23 cellular contexts compared by ENCODE assay signal in genomic region chr9:129472651-129473102, GRCh38.
DNase-seq lines count a peak whose midpoint lies in the region; ATAC-seq, FAIRE-seq and TF ChIP-seq lines count a peak whose summit lies in the region.
"Had no signal": no experiment of that assay in that cellular context is flagged by ENCODE, and none has a peak within 500 bp of the region (broad histone marks: within the 10 kb centered on the region; RNA-seq: fewer than 3 reads in every experiment).

No MANE protein-coding gene starts in this region.

- no peaks in the 10 kb centered on the region for H3K9me1 ChIP-seq in K562 (ENCODE audit: control insufficient read depth, insufficient read depth, low read length)

- intact Hi-C loops in K562 (cut with micrococcal nuclease): no loop called here

- TF ChIP-seq POLR2A in K562 (conservative IDR thresholded peaks at IDR 0.05) (no peak), erythroblast (IDR thresholded peaks at IDR 0.05; ENCODE audit: low read length) (no peak)

- no peaks in the 10 kb centered on the region for H3K36me3 Mint-ChIP-seq in osteocyte (ENCODE audit: unreplicated experiment)
- H3K36me3 Mint-ChIP-seq in activated naive CD4-positive, alpha-beta T cell treated with anti-CD3 and anti-CD28 coated beads, Interleukin-2, amount 50 U/mL, for 72 hours: peaks cover 5 to 7% of the 10 kb centered on the region in 2 donors
- H3K36me3 Mint-ChIP-seq: mesothelial cell of epicardium, natural killer cell had no signal

- H3K4me3 ChIP-seq in HUES6 (ENCODE audit: low read depth, low read length) (no peak overlapping the region), K562 (no peak overlapping the region)
- H3K4me3 ChIP-seq: cardiac muscle cell had no signal

- peaks cover 61% of the 10 kb centered on the region for H3K4me1 Mint-ChIP-seq in osteocyte (ENCODE audit: unreplicated experiment)

- no peak overlapping the region for H3K4me3 Mint-ChIP-seq in osteocyte (ENCODE audit: unreplicated experiment)
- H3K4me3 Mint-ChIP-seq: activated CD8-positive, alpha-beta T cell treated with anti-CD3 and anti-CD28 coated beads for 36 hours; CD4-positive, alpha-beta T cell; dendritic cell treated with granulocyte-macrophage colony-stimulating factor and Interleukin-4, amounts not matched to agents 40 ng/mL and 50 ng/mL, for 4 days; mesothelial cell of epicardium; natural killer cell had no signal

- FAIRE-seq in K562 (lab: Jason Lieb, UNC): no peak
- FAIRE-seq: HTR-8/SVneo had no signal

- H3K27me3 ChIP-seq in HUES6 (ENCODE audit: control insufficient read depth, insufficient read depth, low read length) (no peaks in the 10 kb centered on the region), K562 (ENCODE audit: control insufficient read depth in 2 of 2, insufficient read depth in 2 of 2, low read length in 2 of 2) (no peaks in the 10 kb centered on the region)
- H3K27me3 ChIP-seq: cardiac muscle cell had no signal

- peak overlapping the region; percentile 89 for H3K27ac Mint-ChIP-seq in osteocyte (ENCODE audit: unreplicated experiment)
- H3K27ac Mint-ChIP-seq in activated naive CD4-positive, alpha-beta T cell treated with anti-CD3 and anti-CD28 coated beads, Interleukin-2, amount 50 U/mL, for 72 hours: peak overlapping the region in 1 of 2 donors; percentile 46
- H3K27ac Mint-ChIP-seq: activated CD8-positive, alpha-beta T cell treated with anti-CD3 and anti-CD28 coated beads for 36 hours; CD4-positive, alpha-beta T cell; natural killer cell had no signal

- H3K27ac ChIP-seq in HUES6 (ENCODE audit: low read depth, low read length) (peak overlapping the region; percentile 16; the same call in 1 of the 2 replicates), K562 (ENCODE audit: extremely low read depth, low read depth, low read length) (no peak overlapping the region)
- H3K27ac ChIP-seq: cardiac muscle cell had no signal

- no peaks in the 10 kb centered on the region for H3K36me3 ChIP-seq in HUES6 (ENCODE audit: control insufficient read depth, insufficient read depth, low read length)
- H3K36me3 ChIP-seq in K562 (ENCODE audit: control insufficient read depth, insufficient read depth, low read length): no peaks in the 10 kb centered on the region
- H3K36me3 ChIP-seq: cardiac muscle cell had no signal

- H3K9me3 ChIP-seq in HUES6 (ENCODE audit: control insufficient read depth, insufficient read depth, low read depth, low read length) (peaks cover 12% of the 10 kb centered on the region), K562 (replicated peaks; ENCODE audit: control insufficient read depth, insufficient read depth, low read depth, low read length) (peaks cover 10% of the 10 kb centered on the region)

- no peak for ATAC-seq in K562
- ATAC-seq in activated naive CD4-positive, alpha-beta T cell treated with anti-CD3 and anti-CD28 coated beads, Interleukin-2, amount 50 U/mL, for 72 hours: no peak
- ATAC-seq: activated CD8-positive, alpha-beta T cell treated with anti-CD3 and anti-CD28 coated beads for 36 hours; natural killer cell; SK-N-SH treated with all-trans-retinoic acid at 6 μM for 48 hours had no signal

- POLR2A ChIA-PET in K562 (lab: Yijun Ruan, JAX): no interaction called here

- DNase-seq in CMK (ENCODE audit: low read depth) (peak; percentile 94), K562 (ENCODE audit: extremely low read depth in 1 of 4, low spot score in 3 of 4) (no peak), osteocyte (ENCODE audit: extremely low spot score, unreplicated experiment) (no peak), erythroblast (lab: John Stamatoyannopoulos, UW) (no peak), amniotic stem cell (lab: John Stamatoyannopoulos, UW) (no peak), NCI-H2227 (lab: John Stamatoyannopoulos, UW; ENCODE audit: unreplicated experiment) (no peak)
- no peak for DNase-seq in activated naive CD4-positive, alpha-beta T cell treated with anti-CD3 and anti-CD28 coated beads, Interleukin-2, amount 50 U/mL, for 72 hours (ENCODE audit: low spot score in 2 of 2)
- DNase-seq: activated CD8-positive, alpha-beta T cell treated with anti-CD3 and anti-CD28 coated beads for 36 hours; activated gamma-delta T cell treated with Interleukin-2 at 50 U/mL for 16 hours; activated T-cell treated with anti-CD3 and anti-CD28 coated beads for 4 hours; CD4-positive, alpha-beta T cell; glutamatergic neuron; natural killer cell; NCI-H1105; NCI-H2081; stimulated activated CD8-positive, alpha-beta memory T cell treated with anti-CD3 and anti-CD28 coated beads, Interleukin-4, amount 100 ng/mL, for 48 hours; T-helper 9 cell had no signal

- H2AFZ ChIP-seq in K562 (ENCODE audit: low read depth, low read length): no peak overlapping the region

- TF ChIP-seq RAD21 in K562 (CRISPR knock-in tag; conservative IDR thresholded peaks at IDR 0.05 in 1 of 2, IDR thresholded peaks at IDR 0.05 in 1 of 2): no peak

- CTCF ChIA-PET in K562 (lab: Yijun Ruan, JAX; ENCODE audit: low intra/inter-chr PET ratio): no interaction called here

- H3K27me3 Mint-ChIP-seq in osteocyte (ENCODE audit: unreplicated experiment): no peaks in the 10 kb centered on the region
- H3K27me3 Mint-ChIP-seq: activated CD8-positive, alpha-beta T cell treated with anti-CD3 and anti-CD28 coated beads for 36 hours; CD4-positive, alpha-beta T cell had no signal

- no TSS peak for BruUV-seq in K562 (replicated peaks; lab: Mats Ljungman, UMichigan)

- H3K9me3 Mint-ChIP-seq in osteocyte (ENCODE audit: unreplicated experiment): no peaks in the 10 kb centered on the region
- no peaks in the 10 kb centered on the region for H3K9me3 Mint-ChIP-seq in activated naive CD4-positive, alpha-beta T cell treated with anti-CD3 and anti-CD28 coated beads, Interleukin-2, amount 50 U/mL, for 72 hours
- H3K9me3 Mint-ChIP-seq: CD4-positive, alpha-beta T cell; dendritic cell treated with granulocyte-macrophage colony-stimulating factor and Interleukin-4, amounts not matched to agents 40 ng/mL and 50 ng/mL, for 4 days; mesothelial cell of epicardium; natural killer cell had no signal

- no peak for TF ChIP-seq CTCF in K562 (IDR thresholded peaks at IDR 0.05 in 2 of 3, conservative IDR thresholded peaks at IDR 0.05 in 1 of 3; ENCODE audit: insufficient read depth in 2 of 3, low read depth in 1 of 3, low read length in 3 of 3)
- TF ChIP-seq CTCF in osteocyte (IDR thresholded peaks at IDR 0.05): no peak

- no peak overlapping the region for H3K4me2 ChIP-seq in K562 (ENCODE audit: insufficient read depth, low read length)

- no peak for TF ChIP-seq EP300 in K562 (IDR thresholded peaks at IDR 0.05; ENCODE audit: low read length)

- H3K9ac ChIP-seq in HUES6 (ENCODE audit: low read length): no peak overlapping the region
- H3K9ac ChIP-seq in K562 (ENCODE audit: insufficient read depth in 1 of 2, low read depth in 2 of 2, low read length in 2 of 2): no peak overlapping the region

- no peaks in the 10 kb centered on the region for H4K20me1 ChIP-seq in K562 (replicated peaks; ENCODE audit: control insufficient read depth, insufficient read depth, low read length)

- H3K4me1 ChIP-seq in HUES6 (ENCODE audit: control insufficient read depth, insufficient read depth, low read length) (peaks cover 40% of the 10 kb centered on the region), K562 (replicated peaks in 1 of 2; ENCODE audit: control insufficient read depth in 2 of 2, insufficient read depth in 2 of 2, low read length in 2 of 2) (peaks cover 16 to 20% of the 10 kb centered on the region in 2 experiments)

- in situ Hi-C loops in K562 (cut with MboI): no loop called here

- WGBS in K562 (ENCODE audit: insufficient coverage, low coverage, missing lambda C conversion rate): 42% methylated on average over 6 of the region's 6 CpGs

- no peaks in the 10 kb centered on the region for H3K79me2 ChIP-seq in K562 (ENCODE audit: control insufficient read depth, insufficient read depth, low read length)

TF ChIP-seq in K562, 482 proteins besides CTCF, POLR2A, EP300 and RAD21:
- TF ChIP-seq ZFX (CRISPR knock-in tag; IDR thresholded peaks at IDR 0.05): no peak
- no peak for TF ChIP-seq ZNF561 (CRISPR knock-in tag; conservative IDR thresholded peaks at IDR 0.05)
- no peak for TF ChIP-seq POLR2AphosphoS2 (IDR thresholded peaks at IDR 0.05; ENCODE audit: low read length)
- no peak for TF ChIP-seq ZC3H4 (CRISPR knock-in tag; IDR thresholded peaks at IDR 0.05; ENCODE audit: borderline replicate concordance)
- TF ChIP-seq ATF1 (CRISPR knock-in tag; IDR thresholded peaks at IDR 0.05): no peak
- TF ChIP-seq ATF1 (tag; IDR thresholded peaks at IDR 0.05): no peak
- no peak for TF ChIP-seq NKRF (IDR thresholded peaks at IDR 0.05; ENCODE audit: borderline replicate concordance)
- TF ChIP-seq ZNF121 (CRISPR knock-in tag; conservative IDR thresholded peaks at IDR 0.05): peak; percentile 85
TF ChIP-seq in K562: peak in this region for 1.
